8 cellular contexts compared by ENCODE assay signal in genomic region chrX:48631376-48632090, GRCh38. TPM values are rescaled to one million over a fixed set of nuclear protein-coding genes. Genes with fewer than 3 reads are reported as not detected.
DNase-seq lines count a peak whose midpoint lies in the region; ATAC-seq and TF ChIP-seq lines count a peak whose summit lies in the region.

No MANE protein-coding gene starts in this region.

- H3K27me3 ChIP-seq in AG04450 (ENCODE audit: control insufficient read depth, insufficient read depth, low read length) (no peaks in the 10 kb centered on the region), OCI-LY1 (ENCODE audit: insufficient read depth, low read length) (no peaks in the 10 kb centered on the region)

- H3K9me3 ChIP-seq in AG04450 (ENCODE audit: control insufficient read depth, insufficient read depth, low read length) (no peaks in the 10 kb centered on the region), OCI-LY1 (ENCODE audit: low read length) (no peaks in the 10 kb centered on the region)

- peak overlapping the region; percentile 2; the same call in 1 of the 2 replicates for H3K9ac ChIP-seq in OCI-LY1 (ENCODE audit: low read length)

- CTCF ChIA-PET in AG04450 (lab: Charles Lee) = interaction anchor here (0.6 to 1.4 kb wide), 4 partner anchors 13 to 1207 kb away, joined by 3 to 7 read pairs (median 5); no protein-coding TSS in a partner anchor

- H3K4me3 Mint-ChIP-seq in naive B cell = peak overlapping the region in 3 of 8 donors; percentile 36 to 56 (median 38)

- TF ChIP-seq CTCF in AG04450 (IDR thresholded peaks at IDR 0.05; ENCODE audit: low read depth, low read length) (peak; percentile 59), OCI-LY1 (IDR thresholded peaks at IDR 0.05; ENCODE audit: low read length) (peak; percentile 43)

- H3K27me3 Mint-ChIP-seq in naive B cell = no peaks in the 10 kb centered on the region

- no peaks in the 10 kb centered on the region for H3K79me2 ChIP-seq in OCI-LY1 (ENCODE audit: insufficient read depth, low read length)

- no peak for TF ChIP-seq POLR2A in erythroblast (IDR thresholded peaks at IDR 0.05; ENCODE audit: low read length)

- peak overlapping the region in 1 of 6 donors; percentile 60 for H3K27ac Mint-ChIP-seq in naive B cell

- H3K36me3 ChIP-seq in OCI-LY1 (ENCODE audit: insufficient read depth, low read length) = no peaks in the 10 kb centered on the region

- no peaks in the 10 kb centered on the region for H4K20me1 ChIP-seq in OCI-LY1 (ENCODE audit: insufficient read depth, low read length)

- H2AFZ ChIP-seq in OCI-LY1 (ENCODE audit: low read length) = no peak overlapping the region

- peaks cover 0 to 9% (median 0%) of the 10 kb centered on the region in 3 donors for H3K4me1 Mint-ChIP-seq in naive B cell

- ATAC-seq in GM18858 (IDR thresholded peaks at IDR 0.05; ENCODE audit: unreplicated experiment) (peak; percentile 79), naive B cell (ENCODE audit: low read depth in 2 of 2) (peak; percentile 80 to 88)

- no peaks in the 10 kb centered on the region for H3K36me3 Mint-ChIP-seq in naive B cell

- POLR2A ChIA-PET in AG04450 (lab: Yijun Ruan, JAX) = interaction anchor here (0.6 kb wide), 1 partner anchor 266 kb away, joined by 4 read pairs; the partner anchor contains the start of genes PQBP1 and TIMM17B

- H3K4me1 ChIP-seq in OCI-LY1 (ENCODE audit: insufficient read depth, low read length, severe bottlenecking) = peaks cover 19% of the 10 kb centered on the region

- 0 out of 2 replicates have a peak overlapping the region, but pooled peaks have one; percentile 25 for H3K4me3 ChIP-seq in AG04450 (ENCODE audit: low read depth, low read length)
- H3K4me3 ChIP-seq in OCI-LY1 (ENCODE audit: low read depth, low read length, poor library complexity, severe bottlenecking) = peak overlapping the region; percentile 25

- H3K4me2 ChIP-seq in OCI-LY1 (ENCODE audit: low read length) = peak overlapping the region; percentile 51

- no peaks in the 10 kb centered on the region for H3K9me2 ChIP-seq in OCI-LY1 (ENCODE audit: low read depth, low read length)

- peak; percentile 81 for DNase-seq in AG04450 (ENCODE audit: low read depth, low spot score)
- peak; percentile 72 for DNase-seq in HS-5 (ENCODE audit: low read depth)
- DNase-seq in activated T-cell treated with anti-CD3 and anti-CD28 coated beads for 48 hours (ENCODE audit: low read depth) = peak; percentile 37
- DNase-seq in erythroblast (lab: John Stamatoyannopoulos, UW) = peak; percentile 89 to 91
- DNase-seq in naive B cell = peak; percentile 60
- DNase-seq in stimulated activated CD8-positive, alpha-beta memory T cell treated with anti-CD3 and anti-CD28 coated beads, Interleukin-7, amount 100 ng/mL, for 48 hours (ENCODE audit: extremely low read depth in 1 of 2, low read depth in 1 of 2) = peak; percentile 17 to 48

- H3K27ac ChIP-seq in AG04450 (ENCODE audit: low read depth, low read length) = no peak overlapping the region
- H3K27ac ChIP-seq in OCI-LY1 (ENCODE audit: low read depth, low read length, poor library complexity, severe bottlenecking) = peak overlapping the region; percentile 67

- H3F3A ChIP-seq in OCI-LY1 (ENCODE audit: insufficient read depth, low read length) = no peaks in the 10 kb centered on the region

- H3K9me3 Mint-ChIP-seq in naive B cell = no peaks in the 10 kb centered on the region

RNA-seq across cellular contexts. Expression of gene WDR13, which starts 34.2 kb away (rescaled TPM):
- polyA plus RNA-seq in AG04450 (2011; rRNA removed) (24.1 and 50.3 TPM in 2 replicates), naive B cell (ENCODE audit: low read depth in 6 of 6) (10 to 100 TPM; 54.4 to 85.0 (median 61.3) TPM)
- 25.5 and 38.0 TPM in 2 replicates for polyA minus RNA-seq in AG04450 (2011; rRNA and poly(A)+ RNA removed)

RNA-seq across cellular contexts. Expression of gene WAS, which starts 52.1 kb away (rescaled TPM):
- polyA plus RNA-seq in AG04450 (2011; rRNA removed) = 0.14 TPM in 1 of 2 replicates, not detected in the other
- polyA minus RNA-seq in AG04450 (2011; rRNA and poly(A)+ RNA removed) = not detected in 2 replicates
- polyA plus RNA-seq in naive B cell (ENCODE audit: low read depth in 6 of 6) = 10 to 100 TPM; 12.7 to 27.8 (median 19.4) TPM

RNA-seq across cellular contexts. Expression of gene RBM3, which starts 57.2 kb away (rescaled TPM):
- polyA plus RNA-seq in AG04450 (2011; rRNA removed) = 294 and 317 TPM in 2 replicates
- polyA minus RNA-seq in AG04450 (2011; rRNA and poly(A)+ RNA removed) = 187 and 200 TPM in 2 replicates
- 100 to 1,000 TPM; 231 to 340 (median 264) TPM for polyA plus RNA-seq in naive B cell (ENCODE audit: low read depth in 6 of 6)

Comparison
In these comparisons a context has a peak if more than half of its experiments do, and no peak if none do; other contexts are left out.
1. DNase-seq: peak in every context shown above with its lines; median percentile 90 in erythroblast; 81 in AG04450; 72 in HS-5; 60 in naive B cell; 37 in activated T-cell treated with anti-CD3 and anti-CD28 coated beads for 48 hours; 32 in stimulated activated CD8-positive, alpha-beta memory T cell treated with anti-CD3 and anti-CD28 coated beads, Interleukin-7, amount 100 ng/mL, for 48 hours.
2. RNA of gene WAS, which starts 52.1 kb away (polyA plus RNA-seq): 12.7 to 27.8 TPM in naive B cell; 0.14 TPM in AG04450; every median in the first group is over 10 times any median in the second.